Comparison of ENCODE assay signal across 8 cellular contexts in the genomic region with DNA sequence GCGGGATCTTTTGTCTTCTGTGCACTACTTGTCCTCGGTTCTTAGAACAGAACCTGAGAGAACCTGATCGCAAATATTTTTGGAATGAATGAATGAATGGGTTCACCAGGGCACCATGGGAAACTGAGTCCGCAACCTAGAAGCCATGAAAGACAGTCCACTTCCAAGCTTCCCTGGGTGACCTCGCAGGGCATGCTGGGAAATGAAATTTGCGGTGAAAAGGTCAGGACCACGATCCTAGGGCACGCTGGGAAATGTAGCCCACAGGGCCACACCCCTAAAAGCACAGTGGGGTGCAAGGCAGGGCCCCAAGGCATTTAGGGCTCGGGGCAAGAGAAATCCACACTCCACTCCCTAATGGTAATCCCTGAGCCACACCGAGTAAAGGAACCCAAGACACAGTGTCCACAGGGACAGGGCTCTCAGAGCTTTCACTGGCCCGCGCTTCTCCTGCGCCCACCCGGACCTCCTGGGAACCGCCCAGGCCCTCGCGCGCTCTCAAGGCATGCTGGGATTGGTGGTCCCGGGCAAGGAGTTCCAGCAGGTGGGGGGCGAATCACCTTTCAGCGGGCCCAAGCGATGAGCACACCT.
A peak's percentile ranks its signal among the peaks of the same experiment; 100 is the strongest.
DNase-seq lines count a peak whose midpoint lies in the region; ATAC-seq lines count a peak whose summit lies in the region.

No MANE protein-coding gene starts in this region.

- no peak for ATAC-seq in central memory CD8-positive, alpha-beta T cell (replicated peaks; ENCODE audit: extremely low read depth, poor library complexity, severe bottlenecking)
- ATAC-seq in stimulated activated effector memory CD8-positive, alpha-beta T cell treated with anti-CD3 and anti-CD28 coated beads, Interleukin-12 subunit alpha, Interleukin-12 subunit beta, amount 100 ng/mL, for 72 hours = no peak
- ATAC-seq in GM18498 (IDR thresholded peaks at IDR 0.05; ENCODE audit: unreplicated experiment) = no peak
- ATAC-seq in GM19324 (IDR thresholded peaks at IDR 0.05; ENCODE audit: low FRiP score, unreplicated experiment) = no peak

- peak overlapping the region; percentile 72 for H3K9ac ChIP-seq in NT2/D1 (ENCODE audit: insufficient read length, low read depth)

- no peaks in the 10 kb centered on the region for H3K9me3 Mint-ChIP-seq in central memory CD8-positive, alpha-beta T cell
- no peaks in the 10 kb centered on the region for H3K9me3 Mint-ChIP-seq in stimulated activated effector memory CD8-positive, alpha-beta T cell treated with anti-CD3 and anti-CD28 coated beads, Interleukin-12 subunit alpha, Interleukin-12 subunit beta, amount 100 ng/mL, for 72 hours

- peaks cover 15% of the 10 kb centered on the region for H3K36me3 Mint-ChIP-seq in central memory CD8-positive, alpha-beta T cell (ENCODE audit: insufficient read depth)
- H3K36me3 Mint-ChIP-seq in stimulated activated effector memory CD8-positive, alpha-beta T cell treated with anti-CD3 and anti-CD28 coated beads, Interleukin-12 subunit alpha, Interleukin-12 subunit beta, amount 100 ng/mL, for 72 hours = peaks cover 23% of the 10 kb centered on the region

- H3K4me1 Mint-ChIP-seq in central memory CD8-positive, alpha-beta T cell = peaks cover 29% of the 10 kb centered on the region
- H3K4me1 Mint-ChIP-seq in stimulated activated effector memory CD8-positive, alpha-beta T cell treated with anti-CD3 and anti-CD28 coated beads, Interleukin-12 subunit alpha, Interleukin-12 subunit beta, amount 100 ng/mL, for 72 hours = peaks cover 48% of the 10 kb centered on the region

- DNase-seq in ELF-1 (ENCODE audit: low read depth, low spot score) (peak; percentile 83), NT2/D1 (ENCODE audit: low read depth, low spot score) (peak; percentile 43), left kidney (ENCODE audit: low read depth, low spot score) (peak; percentile 83), NCI-H510A (lab: John Stamatoyannopoulos, UW) (no peak)
- DNase-seq in central memory CD8-positive, alpha-beta T cell (ENCODE audit: low spot score in 2 of 2) = no peak
- no peak for DNase-seq in stimulated activated effector memory CD8-positive, alpha-beta T cell treated with anti-CD3 and anti-CD28 coated beads, Interleukin-12 subunit alpha, Interleukin-12 subunit beta, amount 100 ng/mL, for 72 hours (ENCODE audit: low spot score in 2 of 2)

- peaks cover 4% of the 10 kb centered on the region for H3K36me3 ChIP-seq in NT2/D1 (ENCODE audit: insufficient read depth, insufficient read length, low read length)

- peaks cover 6% of the 10 kb centered on the region for H3K4me1 ChIP-seq in NT2/D1 (ENCODE audit: insufficient read depth, insufficient read length)

- no peaks in the 10 kb centered on the region for H3K9me3 ChIP-seq in NT2/D1 (ENCODE audit: insufficient read depth, low read length)

- H3K27me3 ChIP-seq in NT2/D1 (ENCODE audit: insufficient read depth, insufficient read length) = no peaks in the 10 kb centered on the region

- H3K4me3 ChIP-seq in NT2/D1 (ENCODE audit: insufficient read length, low read depth) = peak overlapping the region; percentile 62

- peak overlapping the region; percentile 94 for H3K4me3 Mint-ChIP-seq in central memory CD8-positive, alpha-beta T cell
- peak overlapping the region; percentile 99 for H3K4me3 Mint-ChIP-seq in stimulated activated effector memory CD8-positive, alpha-beta T cell treated with anti-CD3 and anti-CD28 coated beads, Interleukin-12 subunit alpha, Interleukin-12 subunit beta, amount 100 ng/mL, for 72 hours

- H3K27ac Mint-ChIP-seq in central memory CD8-positive, alpha-beta T cell (ENCODE audit: low read depth) = peak overlapping the region; percentile 94
- H3K27ac Mint-ChIP-seq in stimulated activated effector memory CD8-positive, alpha-beta T cell treated with anti-CD3 and anti-CD28 coated beads, Interleukin-12 subunit alpha, Interleukin-12 subunit beta, amount 100 ng/mL, for 72 hours = peak overlapping the region; percentile 93

- peaks cover 13% of the 10 kb centered on the region for H3K27me3 Mint-ChIP-seq in central memory CD8-positive, alpha-beta T cell

Comparison
In these comparisons a context has a peak if more than half of its experiments do, and no peak if none do; other contexts are left out.
1. DNase-seq: peak in ELF-1 (single experiment), NT2/D1 (single experiment) and left kidney (single experiment); none in central memory CD8-positive, alpha-beta T cell (0 of 2), stimulated activated effector memory CD8-positive, alpha-beta T cell treated with anti-CD3 and anti-CD28 coated beads, Interleukin-12 subunit alpha, Interleukin-12 subunit beta, amount 100 ng/mL, for 72 hours (0 of 2) and NCI-H510A (single experiment).